9 cellular contexts compared by ENCODE assay signal in the genomic region with DNA sequence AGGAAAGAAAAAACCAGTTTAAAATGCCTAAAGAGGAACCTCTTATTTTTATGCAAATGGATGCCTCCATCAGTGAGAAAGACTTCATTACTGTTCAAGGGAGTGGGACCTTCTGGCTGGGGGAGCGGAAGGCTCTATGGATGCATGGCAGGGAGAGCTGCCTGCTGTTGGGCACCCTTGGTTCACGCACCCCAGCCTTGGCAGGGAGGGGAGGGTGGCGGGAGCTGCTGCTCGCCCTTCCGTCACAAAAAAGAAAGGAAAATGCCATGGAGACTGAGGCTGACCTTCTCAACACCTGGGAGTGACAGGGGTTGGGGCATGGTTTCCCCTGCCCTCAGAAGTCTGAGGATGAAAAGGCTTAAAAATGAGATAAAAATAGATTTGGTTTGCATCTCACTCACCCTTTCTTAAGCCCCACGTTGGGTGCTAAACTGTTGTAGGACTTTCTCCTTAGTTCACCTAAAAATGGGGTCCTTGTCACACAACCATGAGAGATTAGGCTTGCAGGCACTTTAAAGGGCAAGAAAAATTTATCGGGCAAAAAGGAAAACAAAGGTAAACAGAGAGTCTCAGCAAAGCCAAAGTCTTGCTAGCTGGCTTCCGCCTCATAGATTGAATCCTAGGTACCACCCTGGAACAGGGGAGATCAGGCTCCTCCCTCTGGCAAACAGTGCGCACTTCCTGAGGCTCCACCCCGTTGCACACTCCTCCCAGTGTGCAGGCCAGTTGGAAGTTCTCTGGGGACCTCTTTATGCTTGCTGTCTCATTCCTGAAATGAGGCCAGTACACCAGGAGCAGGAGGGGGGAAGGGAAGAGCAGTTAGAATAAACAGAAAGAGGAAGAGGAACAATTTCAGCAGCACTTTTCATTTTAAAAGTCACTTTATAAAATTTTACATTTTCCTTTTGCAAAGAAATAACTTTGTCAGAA. TPM values are rescaled to one million over a fixed set of nuclear protein-coding genes. Genes with fewer than 3 reads are reported as not detected.
DNase-seq lines count a peak whose midpoint lies in the region; ATAC-seq, FAIRE-seq and TF ChIP-seq lines count a peak whose summit lies in the region.
"Had no signal": no experiment of that assay in that cellular context is flagged by ENCODE, and none has a peak within 500 bp of the region (broad histone marks: within the 10 kb centered on the region; RNA-seq: fewer than 3 reads in every experiment).

No MANE protein-coding gene starts in this region.

- H3K27me3 ChIP-seq in sigmoid colon, result no peaks in the 10 kb centered on the region

- intact Hi-C loops in sigmoid colon (cut with DNase I), result no loop called here

- H3K36me3 ChIP-seq in sigmoid colon, result peaks cover 0 to 1% (median 0%) of the 10 kb centered on the region in 4 donors

- 66 to 87% methylated on average over 10 of the region's 10 CpGs for WGBS in sigmoid colon, 2 donors

- TF ChIP-seq CTCF in AG10803 (conservative IDR thresholded peaks at IDR 0.05; ENCODE audit: low read length) (no peak), sigmoid colon (IDR thresholded peaks at IDR 0.05) (no peak)

- H3K4me3 ChIP-seq in AG10803 (ENCODE audit: low read length) (no peak overlapping the region), sigmoid colon (peak overlapping the region in 2 of 4 donors; percentile 16 to 19)

- FAIRE-seq in frontal cortex (lab: Jason Lieb, UNC), result no peak

- no peak for TF ChIP-seq POLR2A in sigmoid colon (IDR thresholded peaks at IDR 0.05)

- H3K27ac ChIP-seq in sigmoid colon, result peak overlapping the region; percentile 59 to 76 (median 68)
- H3K27ac ChIP-seq: epithelial cell of prostate had no signal

- DNase-seq in AG10803 (ENCODE audit: low read depth) (peak; percentile 47), SIG-M5 (lab: John Stamatoyannopoulos, UW) (peak; percentile 48), frontal cortex (ENCODE audit: low spot score in 2 of 2) (peak; percentile 2 to 34), sigmoid colon (peak; percentile 93), NCI-H510A (lab: John Stamatoyannopoulos, UW) (no peak), SW 1271 (lab: John Stamatoyannopoulos, UW) (no peak)

- TF ChIP-seq EP300 in sigmoid colon (IDR thresholded peaks at IDR 0.05), result peak in 1 of 4 donors; percentile 22

- peaks cover 0 to 37% (median 29%) of the 10 kb centered on the region in 4 donors for H3K4me1 ChIP-seq in sigmoid colon

- H3K9me3 ChIP-seq in sigmoid colon, result peaks cover 0 to 7% (median 3%) of the 10 kb centered on the region in 4 donors

- ATAC-seq in GM18858 (IDR thresholded peaks at IDR 0.05; ENCODE audit: unreplicated experiment), result peak; percentile 58
- ATAC-seq in HG02943 (IDR thresholded peaks at IDR 0.05; ENCODE audit: low read depth, unreplicated experiment), result peak; percentile 71

RNA-seq across cellular contexts. Expression of a gene that starts 31.6 kb away (rescaled TPM):
- 194 TPM for total RNA-seq in frontal cortex
- total RNA-seq in sigmoid colon, result 10 to 100 TPM; 60.5 to 95.6 (median 83.6) TPM
- polyA plus RNA-seq in sigmoid colon, result 10 to 100 TPM; 24.6 to 40.9 (median 30.4) TPM

RNA-seq across cellular contexts. Expression of a gene that starts 31.8 kb away (rescaled TPM):
- total RNA-seq in frontal cortex (205 TPM), sigmoid colon (10 to 100 TPM; 36.0 to 59.3 (median 43.7) TPM)
- polyA plus RNA-seq in sigmoid colon, result 10 to 100 TPM; 12.0 to 33.7 (median 13.4) TPM

Comparison
In these comparisons a context has a peak if more than half of its experiments do, and no peak if none do; other contexts are left out.
1. DNase-seq: peak in AG10803 (single experiment), SIG-M5 (single experiment), frontal cortex (2 of 2) and sigmoid colon (single experiment); none in NCI-H510A (single experiment) and SW 1271 (0 of 2).